Comparison of ENCODE assay signal across 32 cellular contexts in the genomic region with DNA sequence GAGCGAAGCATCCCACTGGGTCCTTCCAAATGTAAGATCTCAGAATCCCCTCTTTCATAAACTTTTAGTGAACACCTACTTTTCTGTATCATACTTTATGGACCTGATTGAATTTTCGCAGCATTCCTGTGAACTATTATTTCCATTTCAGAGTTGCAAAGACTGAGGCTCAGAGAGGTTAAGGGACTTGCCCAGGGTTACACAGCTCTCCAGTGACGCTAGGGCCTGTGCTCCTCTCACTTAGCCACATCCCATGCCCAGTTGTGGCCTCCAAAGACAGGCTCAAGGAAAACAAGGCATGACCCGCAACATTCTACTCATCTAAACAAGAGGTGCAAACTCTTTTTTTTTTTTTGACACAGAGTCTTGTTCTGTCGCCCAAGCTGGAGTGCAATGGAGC. TPM values are rescaled to one million over a fixed set of nuclear protein-coding genes. Genes with fewer than 3 reads are reported as not detected.
"Had no signal": no experiment of that assay in that cellular context is flagged by ENCODE, and none has a peak within 500 bp of the region (broad histone marks: within the 10 kb centered on the region; RNA-seq: fewer than 3 reads in every experiment).

No MANE protein-coding gene starts in this region.

- H3K27ac Mint-ChIP-seq: activated CD4-positive, alpha-beta memory T cell treated with anti-CD3 and anti-CD28 coated beads for 36 hours; activated CD4-positive, alpha-beta T cell treated with anti-CD3 and anti-CD28 coated beads for 36 hours; activated CD8-positive, alpha-beta memory T cell treated with anti-CD3 and anti-CD28 coated beads, Interleukin-2, amount 10 ng/mL, durations not matched to agents 7 days and 5 days; activated naive CD8-positive, alpha-beta T cell treated with anti-CD3 and anti-CD28 coated beads for 36 hours had no signal

- H3K4me1 Mint-ChIP-seq: activated CD4-positive, alpha-beta T cell treated with anti-CD3 and anti-CD28 coated beads for 36 hours; activated naive CD8-positive, alpha-beta T cell treated with anti-CD3 and anti-CD28 coated beads for 36 hours; central memory CD8-positive, alpha-beta T cell had no signal

- H3K9me3 Mint-ChIP-seq: activated CD4-positive, alpha-beta memory T cell treated with anti-CD3 and anti-CD28 coated beads for 36 hours; activated naive CD8-positive, alpha-beta T cell treated with anti-CD3 and anti-CD28 coated beads for 36 hours; central memory CD8-positive, alpha-beta T cell had no signal

- H3K27ac ChIP-seq: brain microvascular endothelial cell, SJCRH30, SK-N-MC had no signal

- ATAC-seq: activated CD4-positive, alpha-beta T cell treated with anti-CD3 and anti-CD28 coated beads for 36 hours; activated CD4-positive, CD25-positive, alpha-beta regulatory T cell treated with anti-CD3 and anti-CD28 coated beads, Interleukin-2, amount 50 U/mL, for 24 hours; activated CD8-positive, alpha-beta memory T cell treated with anti-CD3 and anti-CD28 coated beads, Interleukin-2, amount 10 ng/mL, durations not matched to agents 7 days and 5 days had no signal

- H3K4me3 Mint-ChIP-seq: activated CD4-positive, alpha-beta memory T cell treated with anti-CD3 and anti-CD28 coated beads for 36 hours; activated CD4-positive, alpha-beta T cell treated with anti-CD3 and anti-CD28 coated beads for 36 hours; activated CD8-positive, alpha-beta memory T cell treated with anti-CD3 and anti-CD28 coated beads, Interleukin-2, amount 10 ng/mL, durations not matched to agents 7 days and 5 days; activated naive CD8-positive, alpha-beta T cell treated with anti-CD3 and anti-CD28 coated beads for 36 hours; central memory CD8-positive, alpha-beta T cell had no signal

- H3K4me3 ChIP-seq: SJCRH30, SK-N-MC had no signal

- H3K27me3 Mint-ChIP-seq: activated naive CD8-positive, alpha-beta T cell treated with anti-CD3 and anti-CD28 coated beads for 36 hours had no signal

- H3K9me3 ChIP-seq: SJCRH30 had no signal

- H3K36me3 ChIP-seq: brain microvascular endothelial cell, SJCRH30 had no signal

- H3K27me3 ChIP-seq: brain microvascular endothelial cell, SJCRH30 had no signal

- H3K36me3 Mint-ChIP-seq: activated CD4-positive, alpha-beta memory T cell treated with anti-CD3 and anti-CD28 coated beads for 36 hours; activated CD8-positive, alpha-beta memory T cell treated with anti-CD3 and anti-CD28 coated beads, Interleukin-2, amount 10 ng/mL, durations not matched to agents 7 days and 5 days; activated naive CD8-positive, alpha-beta T cell treated with anti-CD3 and anti-CD28 coated beads for 36 hours had no signal

- H3K4me1 ChIP-seq: SJCRH30 had no signal

- DNase-seq: activated CD4-positive, alpha-beta memory T cell treated with anti-CD3 and anti-CD28 coated beads for 36 hours; activated CD4-positive, alpha-beta T cell treated with anti-CD3 and anti-CD28 coated beads for 36 hours; activated CD4-positive, alpha-beta T cell treated with anti-CD3 and anti-CD28 coated beads, Interleukin-2, amount 50 U/mL, for 1 hour; activated CD8-positive, alpha-beta memory T cell treated with anti-CD3 and anti-CD28 coated beads, Interleukin-2, amount 10 ng/mL, durations not matched to agents 7 days and 5 days; activated CD8-positive, alpha-beta memory T cell treated with anti-CD3 and anti-CD28 coated beads, Interleukin-2, amount 50 U/mL, for 48 hours; activated effector memory CD4-positive, alpha-beta T cell treated with anti-CD3 and anti-CD28 coated beads, Interleukin-2, amount 50 U/mL, for 16 hours; activated naive CD4-positive, alpha-beta T cell; activated naive CD4-positive, alpha-beta T cell treated with anti-CD3 and anti-CD28 coated beads, Interleukin-2, amount 50 U/mL, for 16 hours; activated naive CD8-positive, alpha-beta T cell treated with anti-CD3 and anti-CD28 coated beads for 36 hours; activated T-cell treated with anti-CD3 and anti-CD28 coated beads, Interleukin-2, amount 50 U/mL, for 48 hours; amniotic stem cell; brain microvascular endothelial cell; MM.1S; MV-4-11; NCI-H1092; NCI-H1436 treated with DMSO at 0.1 percent for 48 hours; NCI-H1694 treated with DMSO at 0.1 percent for 48 hours; NCI-H2029; NCI-H524 treated with DMSO at 0.1 percent for 48 hours; NCI-H748 treated with DMSO at 0.1 percent for 48 hours; NK-92 treated with Interleukin-12 subunit alpha and Interleukin-12 subunit beta, amount 100 ng/mL, for 24 hours; SHP77; SJCRH30 had no signal

RNA-seq across cellular contexts. Expression of gene HNF1A, which starts 48.3 kb away (rescaled TPM):
- total RNA-seq: activated CD4-positive, alpha-beta memory T cell treated with anti-CD3 and anti-CD28 coated beads for 36 hours; activated CD4-positive, alpha-beta T cell treated with anti-CD3 and anti-CD28 coated beads for 36 hours; activated CD8-positive, alpha-beta memory T cell treated with anti-CD3 and anti-CD28 coated beads, Interleukin-2, amount 10 ng/mL, durations not matched to agents 7 days and 5 days; activated naive CD8-positive, alpha-beta T cell treated with anti-CD3 and anti-CD28 coated beads for 36 hours; aorta; chondrocyte; NCI-H460; OCI-LY7; T-helper 1 cell treated with Interleukin-12 subunit alpha and Interleukin-12 subunit beta and Interleukin-4 antibody, amounts not matched to agents 30 ng/mL and 1 ng/mL, for 36 hours; T-helper 2 cell treated with Interferon-gamma antibody and Interleukin-4, amounts not matched to agents 100 ng/mL and 5 ng/mL, for 36 hours had no signal
